In the genomic region with DNA sequence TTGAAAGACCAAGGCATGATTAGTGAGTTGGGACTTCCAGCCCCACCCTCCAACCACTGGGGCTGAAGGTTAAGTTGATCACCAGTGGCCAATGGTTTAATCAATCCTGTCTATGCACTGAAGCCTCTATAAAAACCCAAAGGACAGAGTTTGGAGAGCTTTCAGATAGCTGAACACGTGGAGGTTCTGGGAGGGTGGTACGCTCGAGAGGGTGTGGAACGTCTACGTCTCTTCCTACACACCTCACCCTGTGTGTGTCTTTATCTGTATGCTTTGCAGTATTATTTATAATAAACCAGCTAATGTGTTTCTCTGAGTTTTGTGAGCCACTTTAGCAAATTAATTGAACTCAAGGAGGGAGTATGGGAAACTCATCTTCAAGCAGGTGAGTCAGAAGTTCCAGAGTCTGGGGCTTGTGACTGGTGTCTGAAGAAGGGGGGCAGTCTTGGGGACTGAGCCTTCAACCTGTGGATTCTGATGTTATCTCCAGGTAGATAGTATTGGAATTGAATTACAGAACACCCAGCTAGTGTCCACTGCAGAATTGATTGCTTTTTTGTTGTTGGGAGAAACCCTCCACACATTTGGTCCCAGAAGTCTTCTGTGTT, we compare ENCODE assay signal across 10 cellular contexts. TPM values are rescaled to one million over a fixed set of nuclear protein-coding genes. Genes with fewer than 3 reads are reported as not detected.
DNase-seq lines count a peak whose midpoint lies in the region; ATAC-seq, FAIRE-seq and TF ChIP-seq lines count a peak whose summit lies in the region.
"Had no signal": no experiment of that assay in that cellular context is flagged by ENCODE, and none has a peak within 500 bp of the region (broad histone marks: within the 10 kb centered on the region; RNA-seq: fewer than 3 reads in every experiment).

No MANE protein-coding gene starts in this region.

- peaks cover 10 to 38% of the 10 kb centered on the region in 2 donors for H3K4me1 ChIP-seq in gastrocnemius medialis

- peaks cover 0 to 7% of the 10 kb centered on the region in 2 donors for H3K36me3 ChIP-seq in gastrocnemius medialis
- no peaks in the 10 kb centered on the region for H3K36me3 ChIP-seq in H7 (replicated peaks; ENCODE audit: control insufficient read depth, insufficient read depth, low read length)

- DNase-seq in effector memory CD8-positive, alpha-beta T cell, result no peak
- DNase-seq in stimulated activated CD4-positive, alpha-beta T cell treated with anti-CD3 and anti-CD28 coated beads, TNF-alpha, amount 100 ng/mL, for 4 hours (ENCODE audit: low read depth in 3 of 3), result peak in 2 of 3 experiments; percentile 52 to 61
- no peak for DNase-seq in gastrocnemius medialis
- DNase-seq in H7, result no peak
- DNase-seq in GM12892 (ENCODE audit: insufficient read length), result no peak
- DNase-seq: foreskin fibroblast had no signal

- no peak for TF ChIP-seq CTCF in gastrocnemius medialis (IDR thresholded peaks at IDR 0.05 in 4 of 5, conservative IDR thresholded peaks at IDR 0.05 in 1 of 5)

- H3K4me3 Mint-ChIP-seq in effector memory CD8-positive, alpha-beta T cell, result peak overlapping the region; percentile 49 to 97

- H3K9me3 Mint-ChIP-seq in effector memory CD8-positive, alpha-beta T cell, result no peaks in the 10 kb centered on the region

- no peak overlapping the region for H3K27ac ChIP-seq in gastrocnemius medialis

- FAIRE-seq in GM12892 (lab: Jason Lieb, UNC), result no peak

- H3K4me1 Mint-ChIP-seq in effector memory CD8-positive, alpha-beta T cell (ENCODE audit: low read depth in 2 of 2), result peaks cover 39 to 66% of the 10 kb centered on the region in 2 donors

- no peaks in the 10 kb centered on the region for H3K9me3 ChIP-seq in gastrocnemius medialis

- H3K27ac Mint-ChIP-seq in effector memory CD8-positive, alpha-beta T cell, result peak overlapping the region; percentile 80 to 93

- intact Hi-C loops in gastrocnemius medialis (cut with DNase I; ENCODE audit: low total_unique reads), result no loop called here

- H3K27me3 ChIP-seq in gastrocnemius medialis (no peaks in the 10 kb centered on the region), H7 (ENCODE audit: control insufficient read depth, insufficient read depth, low read length) (no peaks in the 10 kb centered on the region)

- TF ChIP-seq POLR2A in gastrocnemius medialis (IDR thresholded peaks at IDR 0.05) (no peak), GM12892 (IDR thresholded peaks at IDR 0.05; ENCODE audit: low read depth, low read length) (no peak)

- H3K36me3 Mint-ChIP-seq in effector memory CD8-positive, alpha-beta T cell (ENCODE audit: insufficient read depth), result peaks cover 27% of the 10 kb centered on the region

- ATAC-seq in GM19397 (IDR thresholded peaks at IDR 0.05; ENCODE audit: unreplicated experiment) (peak; percentile 12), HG03039 (IDR thresholded peaks at IDR 0.05; ENCODE audit: unreplicated experiment) (no peak), gastrocnemius medialis (no peak)
- ATAC-seq in activated CD4-positive, CD25-positive, alpha-beta regulatory T cell treated with anti-CD3 and anti-CD28 coated beads, Interleukin-2, amount 50 U/mL, for 24 hours, result peak; percentile 93
- peak; percentile 62 for ATAC-seq in effector memory CD8-positive, alpha-beta T cell (replicated peaks)
- ATAC-seq: sciatic nerve had no signal

- H3K4me3 ChIP-seq in gastrocnemius medialis, result no peak overlapping the region
- no peak overlapping the region for H3K4me3 ChIP-seq in H7 (ENCODE audit: insufficient read depth, low read depth, low read length)

- no peaks in the 10 kb centered on the region for H3K27me3 Mint-ChIP-seq in effector memory CD8-positive, alpha-beta T cell

- in situ Hi-C loops in gastrocnemius medialis (cut with MboI; ENCODE audit: low sequenced_read_pairs in 4 of 4), result no loop called here

RNA-seq across cellular contexts. Expression of gene ACTR3, which starts 20.3 kb away (rescaled TPM):
- total RNA-seq in gastrocnemius medialis, result 10 to 100 TPM; 39.3 to 75.0 (median 56.6) TPM
- total RNA-seq in H7 (2014; rRNA removed; shearing (Covaris generic)), result 113 and 133 TPM in 2 replicates
- polyA plus RNA-seq in GM12892 (2012; ENCODE audit: missing spikeins), result 339 TPM

Comparison
In these comparisons a context has a peak if more than half of its experiments do, and no peak if none do; other contexts are left out.
1. ATAC-seq: peak in GM19397 (single experiment), activated CD4-positive, CD25-positive, alpha-beta regulatory T cell treated with anti-CD3 and anti-CD28 coated beads, Interleukin-2, amount 50 U/mL, for 24 hours (2 of 2) and effector memory CD8-positive, alpha-beta T cell (single experiment); none in HG03039 (single experiment) and gastrocnemius medialis (0 of 2).
2. DNase-seq: peak in stimulated activated CD4-positive, alpha-beta T cell treated with anti-CD3 and anti-CD28 coated beads, TNF-alpha, amount 100 ng/mL, for 4 hours (2 of 3); none in effector memory CD8-positive, alpha-beta T cell (0 of 3), gastrocnemius medialis (0 of 2), H7 (single experiment) and GM12892 (single experiment).